ENCODE assay signal across 35 cellular contexts in genomic region chr6:69185276-69185675, GRCh38.
"Had no signal": no experiment of that assay in that cellular context is flagged by ENCODE, and none has a peak within 500 bp of the region (broad histone marks: within the 10 kb centered on the region; RNA-seq: fewer than 3 reads in every experiment).

No MANE protein-coding gene starts in this region.

- H3K4me2 ChIP-seq: KMS-11 had no signal

- H3K36me3 ChIP-seq: MG63 had no signal

- H3K4me3 ChIP-seq: MG63 had no signal

- H3K27me3 ChIP-seq: MG63 had no signal

- H3K9ac ChIP-seq: KMS-11 had no signal

- H3K9me3 ChIP-seq: MG63 had no signal

- H3K27ac ChIP-seq: KMS-11 had no signal

- DNase-seq: Karpas-422, Kasumi-1, KG1, MG63, MM.1S, MV-4-11, NCI-H1048, NCI-H1092, NCI-H1092 treated with DMSO at 0.1 percent for 48 hours, NCI-H1105, NCI-H1105 treated with DMSO at 0.1 percent for 48 hours, NCI-H1417, NCI-H1417 treated with DMSO at 0.1 percent for 48 hours, NCI-H1436, NCI-H1436 treated with DMSO at 0.1 percent for 48 hours, NCI-H146, NCI-H1694, NCI-H1694 treated with DMSO at 0.1 percent for 48 hours, NCI-H187, NCI-H187 treated with DMSO at 0.1 percent for 48 hours, NCI-H1930, NCI-H2029, NCI-H2029 treated with DMSO at 0.1 percent for 48 hours, NCI-H2081, NCI-H2081 treated with DMSO at 0.1 percent for 48 hours, NCI-H2107, NCI-H2171, NCI-H2171 treated with DMSO at 0.1 percent for 48 hours, NCI-H2227 treated with DMSO at 0.1 percent for 48 hours, NCI-H226, NCI-H345, NCI-H446, NCI-H446 treated with DMSO at 0.1 percent for 48 hours, NCI-H510A had no signal
